ENCODE assay signal across 18 cellular contexts in the genomic region with DNA sequence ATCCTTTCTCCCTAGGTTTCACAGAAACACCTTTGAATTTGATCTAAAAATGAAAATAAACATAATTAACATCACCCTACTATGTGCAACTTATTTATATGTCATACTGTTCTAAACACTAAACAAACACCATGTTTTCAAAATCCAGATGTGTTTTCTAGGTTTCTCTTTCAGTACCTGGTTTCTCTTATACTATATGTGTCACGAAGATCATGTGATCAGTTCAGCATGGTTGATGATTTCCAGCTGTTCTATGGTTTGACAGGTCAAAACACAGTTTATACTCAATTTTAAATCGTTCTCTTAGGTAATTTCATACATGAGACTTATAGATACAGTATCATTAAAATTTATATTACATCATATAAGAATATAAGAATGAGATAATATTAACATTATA.
DNase-seq lines count a peak whose midpoint lies in the region; ATAC-seq, FAIRE-seq and TF ChIP-seq lines count a peak whose summit lies in the region.
"Had no signal": no experiment of that assay in that cellular context is flagged by ENCODE, and none has a peak within 500 bp of the region (broad histone marks: within the 10 kb centered on the region; RNA-seq: fewer than 3 reads in every experiment).

No MANE protein-coding gene starts in this region.

- H3K4me1 Mint-ChIP-seq in glutamatergic neuron (ENCODE audit: low read depth, unreplicated experiment), result peaks cover 2% of the 10 kb centered on the region
- H3K4me1 Mint-ChIP-seq: natural killer cell had no signal

- H3K27ac Mint-ChIP-seq in glutamatergic neuron (ENCODE audit: unreplicated experiment), result no peak overlapping the region
- H3K27ac Mint-ChIP-seq: natural killer cell had no signal

- TF ChIP-seq CTCF in glutamatergic neuron (IDR thresholded peaks at IDR 0.05; ENCODE audit: partially characterized antibody, unreplicated experiment), result no peak

- DNase-seq in glutamatergic neuron, result no peak
- no peak for DNase-seq in SHP77 (lab: John Stamatoyannopoulos, UW)
- DNase-seq in activated CD8-positive, alpha-beta memory T cell treated with anti-CD3 and anti-CD28 coated beads, Interleukin-2, amount 50 U/mL, for 4 hours, result no peak
- DNase-seq in iPS-NIHi11 (ENCODE audit: low spot score), result no peak
- DNase-seq: activated CD8-positive, alpha-beta memory T cell treated with anti-CD3 and anti-CD28 coated beads for 24 hours; activated naive CD4-positive, alpha-beta T cell treated with anti-CD3 and anti-CD28 coated beads, Interleukin-2, amount 50 U/mL, for 16 hours; caudate nucleus; erythroblast; left ventricle myocardium inferior; natural killer cell; NCI-H1092; NCI-H524 treated with DMSO at 0.1 percent for 48 hours; right lobe of liver had no signal

- peak; percentile 68 for FAIRE-seq in colon (lab: Jason Lieb, UNC)
- FAIRE-seq: TTC549 had no signal

- peak; percentile 74 for ATAC-seq in GM19025 (IDR thresholded peaks at IDR 0.05; ENCODE audit: low read depth, unreplicated experiment)
- peak; percentile 87 for ATAC-seq in GM21723 (IDR thresholded peaks at IDR 0.05; ENCODE audit: unreplicated experiment)
- peak; percentile 77 for ATAC-seq in HG03103 (IDR thresholded peaks at IDR 0.05; ENCODE audit: low read depth, unreplicated experiment)
- ATAC-seq: natural killer cell, right lobe of liver had no signal

- H3K4me3 Mint-ChIP-seq in glutamatergic neuron (ENCODE audit: unreplicated experiment), result no peak overlapping the region
- H3K4me3 Mint-ChIP-seq: natural killer cell had no signal

- H3K9me3 Mint-ChIP-seq in glutamatergic neuron (ENCODE audit: unreplicated experiment), result no peaks in the 10 kb centered on the region

- H3K27me3 Mint-ChIP-seq in glutamatergic neuron (ENCODE audit: unreplicated experiment), result peaks cover 4% of the 10 kb centered on the region

- H3K36me3 Mint-ChIP-seq in glutamatergic neuron (ENCODE audit: unreplicated experiment), result no peaks in the 10 kb centered on the region
- H3K36me3 Mint-ChIP-seq: natural killer cell had no signal
